Comparison of ENCODE assay signal across 8 cellular contexts in the genomic region with DNA sequence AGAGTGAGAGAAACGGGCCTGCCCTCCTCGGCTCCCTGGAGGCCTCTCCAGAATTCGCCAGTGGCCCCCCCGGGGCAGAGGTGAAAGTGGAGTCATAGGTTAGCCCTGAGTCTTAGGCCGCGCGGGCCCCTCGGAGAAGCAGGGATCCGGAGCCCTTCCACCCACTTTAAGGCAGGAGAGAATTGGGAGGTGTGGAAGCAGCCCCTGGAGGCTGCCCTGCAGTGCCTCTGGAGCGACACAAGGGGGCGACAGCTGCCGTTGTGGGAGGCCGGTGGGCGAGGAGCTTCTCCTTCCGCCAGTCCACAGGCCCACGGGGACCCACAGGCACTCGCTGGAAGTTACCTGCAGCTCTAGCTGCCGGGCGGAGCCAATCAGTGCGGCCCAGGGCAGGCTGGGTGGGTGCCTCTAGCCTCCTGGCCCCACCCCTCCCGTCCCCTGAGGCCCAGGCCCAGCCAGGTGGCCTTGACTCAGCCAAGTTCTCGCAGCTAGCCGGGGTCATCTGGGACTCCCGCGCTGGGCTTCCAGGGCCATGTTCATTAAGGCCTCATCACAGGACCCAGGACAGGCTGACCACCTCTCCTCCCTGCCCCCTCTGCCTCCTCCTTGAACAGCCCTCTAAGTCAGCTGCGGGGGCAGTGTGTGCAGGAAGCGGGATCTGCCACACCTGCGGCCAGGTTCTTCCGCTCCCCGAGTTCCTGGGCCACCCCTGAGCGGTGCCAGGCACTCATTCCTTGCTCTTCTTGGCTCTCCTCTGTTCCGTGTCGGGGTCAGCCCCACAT. TPM values are rescaled to one million over a fixed set of nuclear protein-coding genes. Genes with fewer than 3 reads are reported as not detected.
A peak's percentile ranks its signal among the peaks of the same experiment; 100 is the strongest.
DNase-seq lines count a peak whose midpoint lies in the region; ATAC-seq and TF ChIP-seq lines count a peak whose summit lies in the region.

No MANE protein-coding gene starts in this region.

- no peaks in the 10 kb centered on the region for H3K9me3 Mint-ChIP-seq in CD14-positive monocyte
- no peaks in the 10 kb centered on the region for H3K9me3 Mint-ChIP-seq in naive thymus-derived CD8-positive, alpha-beta T cell

- no peaks in the 10 kb centered on the region for H3K27me3 ChIP-seq in Loucy (ENCODE audit: insufficient read depth, low read length, poor library complexity, severe bottlenecking)
- H3K27me3 ChIP-seq in subcutaneous abdominal adipose tissue (ENCODE audit: control insufficient read depth in 5 of 5, insufficient read depth in 4 of 5, low read length in 5 of 5) = no peaks in the 10 kb centered on the region

- DNase-seq in CD14-positive monocyte (ENCODE audit: low spot score) (peak; percentile 65), A172 (ENCODE audit: low spot score) (no peak)
- DNase-seq in activated CD8-positive, alpha-beta memory T cell treated with anti-CD3 and anti-CD28 coated beads for 1 hour (ENCODE audit: extremely low read depth in 1 of 2, low read depth in 1 of 2) = peak; percentile 61 to 65
- peak; percentile 75 for DNase-seq in effector CD8-positive, alpha-beta T cell (lab: John Stamatoyannopoulos, UW)
- DNase-seq in naive thymus-derived CD8-positive, alpha-beta T cell = peak; percentile 76 to 91 (median 82)

- H3K36me3 ChIP-seq in Loucy (ENCODE audit: insufficient read depth, low read length) = peaks cover 14% of the 10 kb centered on the region; the same call in 1 of the 2 replicates
- H3K36me3 ChIP-seq in subcutaneous abdominal adipose tissue (ENCODE audit: control insufficient read depth in 5 of 5, insufficient read depth in 5 of 5, low read length in 5 of 5) = peaks cover 0 to 19% (median 12%) of the 10 kb centered on the region in 5 donors

- H3K4me3 Mint-ChIP-seq in CD14-positive monocyte = no peak overlapping the region
- peak overlapping the region; percentile 76 to 98 (median 87) for H3K4me3 Mint-ChIP-seq in naive thymus-derived CD8-positive, alpha-beta T cell

- H3K27ac Mint-ChIP-seq in CD14-positive monocyte = peak overlapping the region; percentile 63 to 92 (median 79)
- H3K27ac Mint-ChIP-seq in naive thymus-derived CD8-positive, alpha-beta T cell = peak overlapping the region; percentile 88 to 95 (median 94)

- ATAC-seq in naive thymus-derived CD8-positive, alpha-beta T cell = peak; percentile 65 to 74
- ATAC-seq in GM19463 (IDR thresholded peaks at IDR 0.05; ENCODE audit: unreplicated experiment) = no peak

- H3K9me3 ChIP-seq in Loucy (ENCODE audit: insufficient read depth, low read depth, low read length) (no peaks in the 10 kb centered on the region), subcutaneous abdominal adipose tissue (ENCODE audit: control insufficient read depth in 5 of 5, low read length in 5 of 5) (no peaks in the 10 kb centered on the region)

- peaks cover 85% of the 10 kb centered on the region for H3K4me1 Mint-ChIP-seq in CD14-positive monocyte
- peaks cover 45 to 86% (median 82%) of the 10 kb centered on the region in 4 donors for H3K4me1 Mint-ChIP-seq in naive thymus-derived CD8-positive, alpha-beta T cell

- peaks cover 98% of the 10 kb centered on the region for H3K79me2 ChIP-seq in Loucy (ENCODE audit: insufficient read depth, low read length)

- H3K27ac ChIP-seq in subcutaneous abdominal adipose tissue (ENCODE audit: low read depth, low read length) = peak overlapping the region; percentile 30

- H3K36me3 Mint-ChIP-seq in CD14-positive monocyte = peaks cover 21 to 65% of the 10 kb centered on the region in 2 donors
- H3K36me3 Mint-ChIP-seq in naive thymus-derived CD8-positive, alpha-beta T cell = peaks cover 0 to 25% (median 0%) of the 10 kb centered on the region in 3 donors

- peaks cover 66% of the 10 kb centered on the region for H3K4me1 ChIP-seq in Loucy (ENCODE audit: insufficient read depth, low read length, poor library complexity, severe bottlenecking)
- peaks cover 6 to 54% (median 46%) of the 10 kb centered on the region in 5 donors for H3K4me1 ChIP-seq in subcutaneous abdominal adipose tissue (ENCODE audit: control insufficient read depth in 5 of 5, insufficient read depth in 5 of 5, low read length in 5 of 5)

- no peaks in the 10 kb centered on the region for H3K27me3 Mint-ChIP-seq in CD14-positive monocyte (ENCODE audit: low read depth in 3 of 3)
- no peaks in the 10 kb centered on the region for H3K27me3 Mint-ChIP-seq in naive thymus-derived CD8-positive, alpha-beta T cell

- intact Hi-C loops in CD14-positive monocyte (cut with micrococcal nuclease) = loop anchor here in 1 of 2 donors (2.0 kb wide), 1 partner anchor 15 kb away; no protein-coding TSS in a partner anchor

- H3F3A ChIP-seq in Loucy (ENCODE audit: low read depth) = peaks cover 5% of the 10 kb centered on the region; the same call in 1 of the 2 replicates

- no peak overlapping the region for H2AFZ ChIP-seq in Loucy (ENCODE audit: low read length)

- peak; percentile 99 for TF ChIP-seq CTCF in CD14-positive monocyte (IDR thresholded peaks at IDR 0.05)
- peak; percentile 97 for TF ChIP-seq CTCF in Loucy (conservative IDR thresholded peaks at IDR 0.05; ENCODE audit: low read length)

- H4K20me1 ChIP-seq in Loucy (ENCODE audit: insufficient read depth, low read length, poor library complexity, severe bottlenecking) = peaks cover 73% of the 10 kb centered on the region

- H3K9ac ChIP-seq in Loucy (ENCODE audit: low read depth, low read length, poor library complexity, severe bottlenecking) (peak overlapping the region; percentile 56), subcutaneous abdominal adipose tissue (ENCODE audit: low read length in 5 of 5) (peak overlapping the region in 3 of 5 donors; percentile 17 to 57 (median 46))

- peak overlapping the region; percentile 100 for H3K4me2 ChIP-seq in Loucy (ENCODE audit: low read depth, low read length, poor library complexity, severe bottlenecking)

- no peaks in the 10 kb centered on the region for H3K9me2 ChIP-seq in Loucy (replicated peaks; ENCODE audit: low read depth, low read length)

- POLR2A ChIA-PET in naive thymus-derived CD8-positive, alpha-beta T cell (lab: Charles Lee) = interaction anchor here (0.8 to 15.9 kb wide), 10 partner anchors 9 to 113 kb away, joined by 3 to 303 read pairs (median 5); a partner anchor contains a TSS

- peak overlapping the region; percentile 64 for H3K4me3 ChIP-seq in Loucy (ENCODE audit: low read length, poor library complexity, severe bottlenecking)
- peak overlapping the region in 3 of 5 donors; percentile 6 to 31 (median 17) for H3K4me3 ChIP-seq in subcutaneous abdominal adipose tissue (ENCODE audit: low read depth in 1 of 5, low read length in 5 of 5)

RNA-seq across cellular contexts. Expression of a gene that starts 5.0 kb away (rescaled TPM):
- 10 to 100 TPM; 30.4 to 33.4 TPM for polyA plus RNA-seq in CD14-positive monocyte
- total RNA-seq in naive thymus-derived CD8-positive, alpha-beta T cell = 100 to 1,000 TPM; 234 to 243 TPM
- polyA plus RNA-seq in naive thymus-derived CD8-positive, alpha-beta T cell = 10 to 100 TPM; 47.1 to 71.0 (median 52.5) TPM
- 88.1 and 89.0 TPM in 2 replicates for total RNA-seq in A172 (2014; rRNA removed; shearing (Covaris generic))

RNA-seq across cellular contexts. Expression of a gene that starts 29.2 kb away (rescaled TPM):
- not detected for polyA plus RNA-seq in CD14-positive monocyte
- total RNA-seq in naive thymus-derived CD8-positive, alpha-beta T cell = 1 to 10 TPM; 7.2 to 8.0 TPM
- under 1 TPM in 1 of 3 donors, not detected in 2; 0.52 TPM for polyA plus RNA-seq in naive thymus-derived CD8-positive, alpha-beta T cell
- 8.9 and 13.3 TPM in 2 replicates for total RNA-seq in A172 (2014; rRNA removed; shearing (Covaris generic))

RNA-seq across cellular contexts. Expression of a gene that starts 39.3 kb away (rescaled TPM):
- under 1 TPM in 1 of 2 donors, not detected in 1; 0.15 TPM for polyA plus RNA-seq in CD14-positive monocyte
- total RNA-seq in naive thymus-derived CD8-positive, alpha-beta T cell = under 1 TPM; 0.25 to 0.73 TPM
- polyA plus RNA-seq in naive thymus-derived CD8-positive, alpha-beta T cell = under 1 TPM in 2 of 3 donors, not detected in 1; 0.16 to 0.18 TPM
- 4.0 and 5.5 TPM in 2 replicates for total RNA-seq in A172 (2014; rRNA removed; shearing (Covaris generic))

Comparison
In these comparisons a context has a peak if more than half of its experiments do, and no peak if none do; other contexts are left out.
1. H3K4me3 Mint-ChIP-seq: peak in naive thymus-derived CD8-positive, alpha-beta T cell (10 of 10); none in CD14-positive monocyte (0 of 2).